Comparison of ENCODE assay signal across 16 cellular contexts in genomic region chr17:77811521-77811920, GRCh38.
DNase-seq lines count a peak whose midpoint lies in the region; ATAC-seq and TF ChIP-seq lines count a peak whose summit lies in the region.
"Had no signal": no experiment of that assay in that cellular context is flagged by ENCODE, and none has a peak within 500 bp of the region (broad histone marks: within the 10 kb centered on the region; RNA-seq: fewer than 3 reads in every experiment).

No MANE protein-coding gene starts in this region.

- no peak for TF ChIP-seq POLR2A in sigmoid colon (IDR thresholded peaks at IDR 0.05)

- DNase-seq in GM23248 (peak; percentile 74), NCI-H2196 treated with DMSO at 0.1 percent for 48 hours (lab: John Stamatoyannopoulos, UW; ENCODE audit: unreplicated experiment) (peak; percentile 27), fibroblast of mammary gland (ENCODE audit: low read depth) (peak; percentile 65), sigmoid colon (peak; percentile 54), middle frontal gyrus (ENCODE audit: extremely low spot score, low spot score) (no peak), ecto neural progenitor cell (ENCODE audit: low spot score) (no peak)
- DNase-seq: activated CD4-positive, alpha-beta T cell treated with anti-CD3 and anti-CD28 coated beads for 48 hours; activated gamma-delta T cell treated with Interleukin-2 at 50 U/mL for 16 hours; COR-L47; KG1; NCI-H1105 treated with DMSO at 0.1 percent for 48 hours; NCI-H2227 treated with DMSO at 0.1 percent for 48 hours; nucleus accumbens; RPMI8226 had no signal

- H3K27ac ChIP-seq in GM23248 = no peak overlapping the region
- peak overlapping the region in 2 of 4 donors; percentile 61 to 65 for H3K27ac ChIP-seq in sigmoid colon

- TF ChIP-seq EP300 in sigmoid colon (IDR thresholded peaks at IDR 0.05) = no peak

- H3K4me2 ChIP-seq in GM23248 (ENCODE audit: unreplicated experiment) = no peak overlapping the region

- no peak for ATAC-seq in HG03196 (IDR thresholded peaks at IDR 0.05; ENCODE audit: unreplicated experiment)
- ATAC-seq in GM18498 (IDR thresholded peaks at IDR 0.05; ENCODE audit: unreplicated experiment) = no peak

- in situ Hi-C loops in GM23248 (cut with MboI) = no loop called here

- H4K20me1 ChIP-seq in GM23248 (ENCODE audit: insufficient read depth) = no peaks in the 10 kb centered on the region

- peaks cover 5% of the 10 kb centered on the region; the same call in 1 of the 2 replicates for H3F3A ChIP-seq in GM23248 (ENCODE audit: insufficient read depth)

- no peak for TF ChIP-seq CTCF in fibroblast of mammary gland (conservative IDR thresholded peaks at IDR 0.05; ENCODE audit: control insufficient read depth, insufficient read depth, low read depth, low read length)
- no peak for TF ChIP-seq CTCF in sigmoid colon (IDR thresholded peaks at IDR 0.05)

- 41 to 44% methylated on average over 6 of the region's 6 CpGs for WGBS in GM23248 (ENCODE audit: low coverage in 1 of 2, low lambda C conversion rate in 2 of 2, missing lambda C conversion rate in 2 of 2), 2 experiments
- WGBS in sigmoid colon, 2 donors = 77 to 78% methylated on average over 6 of the region's 6 CpGs

- peaks cover 13% of the 10 kb centered on the region; the same call in 1 of the 2 replicates for H3K4me1 ChIP-seq in GM23248 (ENCODE audit: insufficient read depth)
- peaks cover 0 to 16% (median 14%) of the 10 kb centered on the region in 4 donors for H3K4me1 ChIP-seq in sigmoid colon

- no peak overlapping the region for H2AFZ ChIP-seq in GM23248

- H3K4me3 ChIP-seq in GM23248 = no peak overlapping the region
- H3K4me3 ChIP-seq in fibroblast of mammary gland (ENCODE audit: control insufficient read depth, low read depth, low read length) = no peak overlapping the region
- H3K4me3 ChIP-seq in sigmoid colon = no peak overlapping the region

- H3K27me3 ChIP-seq in GM23248 (replicated peaks; ENCODE audit: insufficient read depth) = peaks cover 6% of the 10 kb centered on the region; the same call in 1 of the 2 replicates
- no peaks in the 10 kb centered on the region for H3K27me3 ChIP-seq in sigmoid colon

- H3K9me3 ChIP-seq in GM23248 (ENCODE audit: low read depth) (no peaks in the 10 kb centered on the region), sigmoid colon (no peaks in the 10 kb centered on the region)

- no peak overlapping the region for H3K9ac ChIP-seq in GM23248

- no peaks in the 10 kb centered on the region for H3K79me2 ChIP-seq in GM23248 (ENCODE audit: insufficient read depth)

- intact Hi-C loops in sigmoid colon (cut with DNase I) = loop anchor here (5.0 kb wide), 1 partner anchor 76 kb away; no protein-coding TSS in a partner anchor

- H3K9me2 ChIP-seq in GM23248 (ENCODE audit: insufficient read depth) = no peaks in the 10 kb centered on the region

- H3K36me3 ChIP-seq in GM23248 (ENCODE audit: low read depth) = no peaks in the 10 kb centered on the region
- H3K36me3 ChIP-seq in sigmoid colon = no peaks in the 10 kb centered on the region

Comparison
In these comparisons a context has a peak if more than half of its experiments do, and no peak if none do; other contexts are left out.
1. DNase-seq: peak in GM23248 (single experiment), NCI-H2196 treated with DMSO at 0.1 percent for 48 hours (single experiment), fibroblast of mammary gland (single experiment) and sigmoid colon (single experiment); none in middle frontal gyrus (single experiment) and ecto neural progenitor cell (single experiment).